Comparison of ENCODE assay signal across 1 cellular context in genomic region chr16:67387479-67388079, GRCh38.
TF ChIP-seq lines count a peak whose summit lies in the region.

No MANE protein-coding gene starts in this region.

TF ChIP-seq in H1, 55 proteins besides CTCF, POLR2A, EP300 and RAD21:
- TF ChIP-seq MAX (IDR thresholded peaks at IDR 0.05) (no peak), SRF (IDR thresholded peaks at IDR 0.05; ENCODE audit: low read depth, low read length) (no peak), CTBP2 (IDR thresholded peaks at IDR 0.05; ENCODE audit: borderline replicate concordance, insufficient read depth, insufficient read length, low read length) (no peak)
